24 cellular contexts compared by ENCODE assay signal in genomic region chr12:40378721-40379120, GRCh38.
"Had no signal": no experiment of that assay in that cellular context is flagged by ENCODE, and none has a peak within 500 bp of the region (broad histone marks: within the 10 kb centered on the region; RNA-seq: fewer than 3 reads in every experiment).

No MANE protein-coding gene starts in this region.

- H3K4me1 Mint-ChIP-seq: mesothelial cell of epicardium; naive thymus-derived CD4-positive, alpha-beta T cell; neural progenitor cell; stimulated activated naive CD8-positive, alpha-beta T cell treated with anti-CD3 and anti-CD28 coated beads, Interleukin-15, amount 100 ng/mL, for 72 hours had no signal

- H3K27ac Mint-ChIP-seq: dendritic cell treated with granulocyte-macrophage colony-stimulating factor and Interleukin-4, amounts not matched to agents 40 ng/mL and 50 ng/mL, for 4 days; mesothelial cell of epicardium; naive thymus-derived CD4-positive, alpha-beta T cell; nephron; neural progenitor cell; stimulated activated naive CD8-positive, alpha-beta T cell treated with anti-CD3 and anti-CD28 coated beads, Interleukin-15, amount 100 ng/mL, for 72 hours had no signal

- ATAC-seq: heart right ventricle; left cardiac atrium; left lung; mucosa of descending colon; naive thymus-derived CD4-positive, alpha-beta T cell; sciatic nerve; stimulated activated naive CD8-positive, alpha-beta T cell treated with anti-CD3 and anti-CD28 coated beads, Interleukin-15, amount 100 ng/mL, for 72 hours; upper lobe of right lung had no signal

- H3K27me3 Mint-ChIP-seq: dendritic cell treated with granulocyte-macrophage colony-stimulating factor and Interleukin-4, amounts not matched to agents 40 ng/mL and 50 ng/mL, for 4 days; stimulated activated naive CD8-positive, alpha-beta T cell treated with anti-CD3 and anti-CD28 coated beads, Interleukin-15, amount 100 ng/mL, for 72 hours had no signal

- H3K9me3 Mint-ChIP-seq: dendritic cell treated with granulocyte-macrophage colony-stimulating factor and Interleukin-4, amounts not matched to agents 40 ng/mL and 50 ng/mL, for 4 days; neural progenitor cell had no signal

- DNase-seq: effector memory CD4-positive, alpha-beta T cell; foreskin melanocyte; glutamatergic neuron; heart right ventricle; hippocampal formation; left cardiac atrium; left lung; mesenchymal stem cell; mucosa of descending colon; naive thymus-derived CD4-positive, alpha-beta T cell; stimulated activated CD4-positive, alpha-beta T cell treated with anti-CD3 and anti-CD28 coated beads, Interleukin-12 subunit alpha, Interleukin-12 subunit beta, amount 100 ng/mL, for 4 hours; stimulated activated CD4-positive, alpha-beta T cell treated with anti-CD3 and anti-CD28 coated beads, Interleukin-1b, Interleukin-23, amount 100 ng/mL, for 48 hours; stimulated activated CD4-positive, alpha-beta T cell treated with anti-CD3 and anti-CD28 coated beads, Interleukin-4, amount 100 ng/mL, for 1 hour; stimulated activated CD8-positive, alpha-beta memory T cell treated with anti-CD3 and anti-CD28 coated beads, Interleukin-4, amount 100 ng/mL, for 48 hours; stimulated activated naive CD4-positive, alpha-beta T cell; stimulated activated naive CD8-positive, alpha-beta T cell treated with anti-CD3 and anti-CD28 coated beads, Interleukin-15, amount 100 ng/mL, for 72 hours; transverse colon; upper lobe of right lung; uterus had no signal

- H3K36me3 Mint-ChIP-seq: mesothelial cell of epicardium; naive thymus-derived CD4-positive, alpha-beta T cell; neural progenitor cell had no signal

- H3K4me3 Mint-ChIP-seq: dendritic cell treated with granulocyte-macrophage colony-stimulating factor and Interleukin-4, amounts not matched to agents 40 ng/mL and 50 ng/mL, for 4 days; mesothelial cell of epicardium; naive thymus-derived CD4-positive, alpha-beta T cell; nephron; neural progenitor cell; stimulated activated naive CD8-positive, alpha-beta T cell treated with anti-CD3 and anti-CD28 coated beads, Interleukin-15, amount 100 ng/mL, for 72 hours had no signal
